Comparison of ENCODE assay signal across 8 cellular contexts in the genomic region with DNA sequence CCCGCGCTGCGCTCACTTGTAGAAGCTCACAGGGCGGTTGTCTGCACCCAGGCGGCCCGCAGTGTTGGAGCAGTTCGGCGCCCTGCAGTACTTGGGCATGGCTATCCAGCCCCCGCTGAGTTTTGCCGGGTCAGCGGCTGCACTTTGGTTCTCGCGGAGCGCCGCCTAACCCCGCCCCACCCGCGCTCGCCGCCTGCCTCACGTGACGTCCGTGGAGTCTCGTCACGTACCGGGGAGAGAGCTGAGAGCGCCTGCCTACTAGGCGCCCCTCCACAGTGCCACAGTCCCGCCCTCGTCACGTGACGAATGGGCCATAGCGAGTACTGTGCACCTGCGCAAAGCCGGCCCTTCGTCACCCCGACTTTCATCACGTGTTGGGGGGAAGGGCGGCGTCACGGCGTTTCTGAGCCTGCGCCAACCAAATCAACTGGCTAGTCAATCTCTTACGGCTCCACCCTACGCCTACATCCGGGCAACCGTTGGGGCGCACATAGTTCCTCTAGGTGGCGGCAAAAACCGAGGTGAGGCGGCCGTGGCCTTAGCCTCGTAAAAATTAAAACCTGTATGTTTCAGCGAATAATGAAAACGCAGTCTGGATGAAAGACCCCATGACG. TPM values are rescaled to one million over a fixed set of nuclear protein-coding genes. Genes with fewer than 3 reads are reported as not detected.
DNase-seq lines count a peak whose midpoint lies in the region; ATAC-seq and TF ChIP-seq lines count a peak whose summit lies in the region.

THAP8 (minus strand) TSS at position 167 of the 614 bp plus-strand sequence; CDS start at position 99, 68 bp downstream.

- H3K4me1 Mint-ChIP-seq in activated T-cell treated with anti-CD3 and anti-CD28 coated beads, Interleukin-2, amount 50 U/mL, for 24 hours (ENCODE audit: low read depth), result peaks cover 27% of the 10 kb centered on the region

- H3K36me3 ChIP-seq in esophagus (ENCODE audit: control insufficient read depth in 2 of 2, insufficient read depth in 2 of 2, low read length in 1 of 2) (no peaks in the 10 kb centered on the region), mucosa of stomach (ENCODE audit: control insufficient read depth, insufficient read depth, low read length) (no peaks in the 10 kb centered on the region)

- H3K4me3 ChIP-seq in esophagus (ENCODE audit: low read depth in 1 of 2, low read length in 2 of 2), result peak within 1 kb of the TSS; percentile 62 to 63
- peak within 1 kb of the TSS; percentile 72 for H3K4me3 ChIP-seq in mucosa of stomach (ENCODE audit: low read length)

- H3K9ac ChIP-seq in mucosa of stomach (ENCODE audit: low read length), result peak within 1 kb of the TSS; percentile 66

- TF ChIP-seq RAD21 in Ishikawa (IDR thresholded peaks at IDR 0.05; ENCODE audit: low read depth), result no peak; the same call in 1 of the 2 replicates

- 0 to 1% methylated on average over 56 of the region's 56 CpGs for WGBS in esophagus, 2 donors

- H3K36me3 Mint-ChIP-seq in activated T-cell treated with anti-CD3 and anti-CD28 coated beads, Interleukin-2, amount 50 U/mL, for 24 hours (ENCODE audit: low read depth), result peaks cover 29% of the 10 kb centered on the region

- H3K4me1 ChIP-seq in esophagus (ENCODE audit: control insufficient read depth in 2 of 2, insufficient read depth in 2 of 2, low read length in 1 of 2), result peaks cover 0 to 2% of the 10 kb centered on the region in 2 donors
- H3K4me1 ChIP-seq in mucosa of stomach (ENCODE audit: control insufficient read depth, insufficient read depth, low read length), result peaks cover 6% of the 10 kb centered on the region

- peak; percentile 77 for ATAC-seq in GM21576 (IDR thresholded peaks at IDR 0.05; ENCODE audit: unreplicated experiment)

- H3K9me3 Mint-ChIP-seq in activated T-cell treated with anti-CD3 and anti-CD28 coated beads, Interleukin-2, amount 50 U/mL, for 24 hours, result no peaks in the 10 kb centered on the region

- H3K9me3 ChIP-seq in esophagus (ENCODE audit: control insufficient read depth in 2 of 2, insufficient read depth in 1 of 2, low read depth in 1 of 2, low read length in 1 of 2), result no peaks in the 10 kb centered on the region
- H3K9me3 ChIP-seq in mucosa of stomach (ENCODE audit: control insufficient read depth, low read length), result no peaks in the 10 kb centered on the region

- no peaks in the 10 kb centered on the region for H3K27me3 ChIP-seq in esophagus (ENCODE audit: control insufficient read depth in 1 of 2, insufficient read depth in 2 of 2, low read length in 2 of 2)
- no peaks in the 10 kb centered on the region for H3K27me3 ChIP-seq in mucosa of stomach (ENCODE audit: control insufficient read depth, insufficient read depth, low read length)

- peak within 1 kb of the TSS; percentile 88 for H3K4me3 Mint-ChIP-seq in activated T-cell treated with anti-CD3 and anti-CD28 coated beads, Interleukin-2, amount 50 U/mL, for 24 hours

- no peaks in the 10 kb centered on the region for H3K27me3 Mint-ChIP-seq in activated T-cell treated with anti-CD3 and anti-CD28 coated beads, Interleukin-2, amount 50 U/mL, for 24 hours

- TF ChIP-seq EP300 in Ishikawa (IDR thresholded peaks at IDR 0.05; ENCODE audit: borderline replicate concordance), result peak; percentile 10; the same call in 1 of the 2 replicates

- DNase-seq in DMS53 (lab: John Stamatoyannopoulos, UW), result peak; percentile 100
- peak; percentile 100 for DNase-seq in OCI-M2 (lab: John Stamatoyannopoulos, UW; ENCODE audit: unreplicated experiment)
- DNase-seq in activated T-cell treated with anti-CD3 and anti-CD28 coated beads, Interleukin-2, amount 50 U/mL, for 24 hours, result peak; percentile 100
- peak; percentile 99 for DNase-seq in stimulated activated CD8-positive, alpha-beta memory T cell treated with anti-CD3 and anti-CD28 coated beads, Interleukin-7, amount 100 ng/mL, for 1 hour (ENCODE audit: low read depth in 2 of 2)

- peak within 1 kb of the TSS; percentile 97 to 100 for H3K27ac ChIP-seq in esophagus (ENCODE audit: low read depth in 2 of 2, low read length in 1 of 2)

- H3K27ac Mint-ChIP-seq in activated T-cell treated with anti-CD3 and anti-CD28 coated beads, Interleukin-2, amount 50 U/mL, for 24 hours, result peak within 1 kb of the TSS; percentile 100

TF ChIP-seq in Ishikawa, 13 proteins besides CTCF, POLR2A, EP300 and RAD21:
- TF ChIP-seq TCF12 (IDR thresholded peaks at IDR 0.05; ENCODE audit: low read depth) (peak; percentile 36), NFIC (IDR thresholded peaks at IDR 0.05) (no peak), ZBTB7A (IDR thresholded peaks at IDR 0.05; ENCODE audit: low read depth) (no peak), REST (IDR thresholded peaks at IDR 0.05; ENCODE audit: low read depth) (no peak), TEAD4 (IDR thresholded peaks at IDR 0.05) (0 out of 2 replicates have a peak, but pooled peaks have one; percentile 13), CEBPB (IDR thresholded peaks at IDR 0.05) (no peak), EGR1 (IDR thresholded peaks at IDR 0.05) (no peak), FOXM1 (IDR thresholded peaks at IDR 0.05; ENCODE audit: borderline replicate concordance, low read depth) (no peak), USF1 (IDR thresholded peaks at IDR 0.05) (peak; percentile 99), TAF1 (IDR thresholded peaks at IDR 0.05; ENCODE audit: low read depth) (peak; percentile 71), YY1 (IDR thresholded peaks at IDR 0.05; ENCODE audit: low read depth) (no peak), CREB1 (IDR thresholded peaks at IDR 0.05; ENCODE audit: low read depth) (peak; percentile 58)
- TF ChIP-seq, protein P1, sequence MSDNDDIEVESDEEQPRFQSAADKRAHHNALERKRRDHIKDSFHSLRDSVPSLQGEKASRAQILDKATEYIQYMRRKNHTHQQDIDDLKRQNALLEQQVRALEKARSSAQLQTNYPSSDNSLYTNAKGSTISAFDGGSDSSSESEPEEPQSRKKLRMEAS (IDR thresholded peaks at IDR 0.05), result peak; percentile 91

RNA-seq across cellular contexts. Expression of gene THAP8, which starts in this region (rescaled TPM):
- polyA plus RNA-seq in esophagus, result 1 to 10 TPM; 3.9 to 4.3 TPM

Comparison
In these comparisons a context has a peak if more than half of its experiments do, and no peak if none do; other contexts are left out.
1. Peak in every context shown above with its lines: DNase-seq, ATAC-seq, H3K4me3 ChIP-seq and H3K27ac ChIP-seq.